In genomic region chr17:59757881-59758385, GRCh38 we compare ENCODE assay signal across 16 cellular contexts. TPM values are rescaled to one million over a fixed set of nuclear protein-coding genes. Genes with fewer than 3 reads are reported as not detected.
A peak's percentile ranks its signal among the peaks of the same experiment; 100 is the strongest.
DNase-seq lines count a peak whose midpoint lies in the region; ATAC-seq and TF ChIP-seq lines count a peak whose summit lies in the region.
"Had no signal": no experiment of that assay in that cellular context is flagged by ENCODE, and none has a peak within 500 bp of the region (broad histone marks: within the 10 kb centered on the region; RNA-seq: fewer than 3 reads in every experiment).

No MANE protein-coding gene starts in this region.

- H3K27me3 Mint-ChIP-seq in Calu3 (ENCODE audit: unreplicated experiment) = no peaks in the 10 kb centered on the region
- no peaks in the 10 kb centered on the region for H3K27me3 Mint-ChIP-seq in activated naive CD8-positive, alpha-beta T cell treated with anti-CD3 and anti-CD28 coated beads for 36 hours
- no peaks in the 10 kb centered on the region for H3K27me3 Mint-ChIP-seq in osteocyte (ENCODE audit: unreplicated experiment)
- H3K27me3 Mint-ChIP-seq: naive B cell had no signal

- intact Hi-C loops in Calu3 (cut with micrococcal nuclease; ENCODE audit: unreplicated experiment) = no loop called here

- H3K36me3 Mint-ChIP-seq in Calu3 (ENCODE audit: insufficient read depth, unreplicated experiment) = peaks cover 43% of the 10 kb centered on the region
- H3K36me3 Mint-ChIP-seq in activated naive CD8-positive, alpha-beta T cell treated with anti-CD3 and anti-CD28 coated beads for 36 hours = peaks cover 56% of the 10 kb centered on the region
- H3K36me3 Mint-ChIP-seq in osteocyte (ENCODE audit: unreplicated experiment) = peaks cover 16% of the 10 kb centered on the region

- CTCF ChIA-PET in Calu3 (lab: Charles Lee) = interaction anchor here (0.5 to 1.1 kb wide), 3 partner anchors 12 to 115 kb away, joined by 3 to 4 read pairs (median 4); no protein-coding TSS in a partner anchor

- DNase-seq in NCI-H2171 treated with DMSO at 0.1 percent for 48 hours (lab: John Stamatoyannopoulos, UW) (peak; percentile 49), NCI-H2171 (lab: John Stamatoyannopoulos, UW) (no peak), Calu3 (no peak), osteocyte (ENCODE audit: extremely low spot score, unreplicated experiment) (no peak)
- no peak for DNase-seq in activated naive CD8-positive, alpha-beta T cell treated with anti-CD3 and anti-CD28 coated beads for 36 hours
- no peak for DNase-seq in activated CD4-positive, CD25-positive, alpha-beta regulatory T cell treated with anti-CD3 and anti-CD28 coated beads, Interleukin-2, amount 50 U/mL, for 72 hours
- DNase-seq: amygdala, EL, foreskin melanocyte, Kasumi-1, naive B cell, NCI-H1436 treated with DMSO at 0.1 percent for 48 hours, thyroid gland had no signal

- H3K9me3 Mint-ChIP-seq in Calu3 (ENCODE audit: low read depth, unreplicated experiment) (no peaks in the 10 kb centered on the region), osteocyte (ENCODE audit: unreplicated experiment) (peaks cover 5% of the 10 kb centered on the region)
- peaks cover 4% of the 10 kb centered on the region for H3K9me3 Mint-ChIP-seq in activated naive CD8-positive, alpha-beta T cell treated with anti-CD3 and anti-CD28 coated beads for 36 hours

- BruUV-seq in Calu3 (replicated peaks; lab: Mats Ljungman, UMichigan) = no TSS peak

- H3K4me1 Mint-ChIP-seq in Calu3 (ENCODE audit: low read depth, unreplicated experiment) = peaks cover 18% of the 10 kb centered on the region
- peaks cover 55% of the 10 kb centered on the region for H3K4me1 Mint-ChIP-seq in activated naive CD8-positive, alpha-beta T cell treated with anti-CD3 and anti-CD28 coated beads for 36 hours
- H3K4me1 Mint-ChIP-seq in osteocyte (ENCODE audit: unreplicated experiment) = peaks cover 79% of the 10 kb centered on the region
- H3K4me1 Mint-ChIP-seq: naive B cell had no signal

- no peak overlapping the region for H3K4me3 Mint-ChIP-seq in Calu3 (ENCODE audit: low read depth, unreplicated experiment)
- no peak overlapping the region for H3K4me3 Mint-ChIP-seq in activated naive CD8-positive, alpha-beta T cell treated with anti-CD3 and anti-CD28 coated beads for 36 hours
- no peak overlapping the region for H3K4me3 Mint-ChIP-seq in osteocyte (ENCODE audit: unreplicated experiment)
- H3K4me3 Mint-ChIP-seq: CD14-positive monocyte, naive B cell had no signal

- ATAC-seq in GM19395 (IDR thresholded peaks at IDR 0.05; ENCODE audit: unreplicated experiment) (no peak), GM19324 (IDR thresholded peaks at IDR 0.05; ENCODE audit: low FRiP score, unreplicated experiment) (no peak)

- H3K27ac Mint-ChIP-seq in Calu3 (ENCODE audit: unreplicated experiment) (peak overlapping the region; percentile 82), osteocyte (ENCODE audit: unreplicated experiment) (peak overlapping the region; percentile 90)
- H3K27ac Mint-ChIP-seq in activated naive CD8-positive, alpha-beta T cell treated with anti-CD3 and anti-CD28 coated beads for 36 hours = peak overlapping the region; percentile 69

- TF ChIP-seq CTCF in Calu3 (IDR thresholded peaks at IDR 0.05; ENCODE audit: unreplicated experiment) (no peak), osteocyte (IDR thresholded peaks at IDR 0.05) (no peak)

RNA-seq across cellular contexts. Expression of gene VMP1, which starts 50.5 kb away (rescaled TPM):
- 306 and 315 TPM in 2 replicates for total RNA-seq in Calu3 (2022)
- total RNA-seq in activated naive CD8-positive, alpha-beta T cell treated with anti-CD3 and anti-CD28 coated beads for 36 hours = 100 to 1,000 TPM; 137 to 143 TPM
- 364 and 468 TPM in 2 replicates for total RNA-seq in osteocyte

RNA-seq across cellular contexts. Expression of gene PTRH2, which starts 50.7 kb away (rescaled TPM):
- total RNA-seq in Calu3 (2022) (29.8 and 32.3 TPM in 2 replicates), osteocyte (19.6 TPM in 2 replicates)
- 10 to 100 TPM; 52.7 to 55.2 TPM for total RNA-seq in activated naive CD8-positive, alpha-beta T cell treated with anti-CD3 and anti-CD28 coated beads for 36 hours
